In the genomic region with DNA sequence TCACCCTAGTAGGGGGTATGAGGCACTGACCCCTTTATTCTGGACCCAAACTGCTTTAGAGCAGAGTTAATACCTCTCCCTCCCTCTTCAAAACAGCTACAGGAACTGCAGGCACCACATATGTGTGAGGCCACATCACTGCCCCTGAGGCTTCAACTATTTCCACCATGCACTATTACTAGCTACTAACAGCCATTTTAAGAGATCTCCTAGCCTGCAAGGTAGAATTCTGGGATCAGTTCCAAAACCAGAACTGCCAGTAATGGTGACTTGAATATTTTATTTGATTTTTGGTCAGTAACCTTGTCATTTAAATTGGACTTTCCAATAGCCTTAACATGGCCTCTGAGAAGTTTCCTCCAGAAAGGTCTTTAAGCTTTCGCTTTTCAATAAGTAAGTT, we compare ENCODE assay signal across 19 cellular contexts.
"Had no signal": no experiment of that assay in that cellular context is flagged by ENCODE, and none has a peak within 500 bp of the region (broad histone marks: within the 10 kb centered on the region; RNA-seq: fewer than 3 reads in every experiment).

No MANE protein-coding gene starts in this region.

- H3K36me3 Mint-ChIP-seq: stimulated activated naive B cell treated with anti-CD40 and anti-IgM and Interleukin-4, amounts not matched to agents 10 μg/mL and 1 μg/mL and 100 μg/mL, for 72 hours had no signal

- H3K27me3 Mint-ChIP-seq: stimulated activated naive B cell treated with anti-CD40 and anti-IgM and Interleukin-4, amounts not matched to agents 10 μg/mL and 1 μg/mL and 100 μg/mL, for 72 hours had no signal

- H3K4me3 Mint-ChIP-seq: activated naive CD8-positive, alpha-beta T cell; activated T-helper 17 cell treated with anti-CD3 and anti-CD28 coated beads, Interleukin-2, amount 50 U/mL, for 72 hours; central memory CD8-positive, alpha-beta T cell; nephron; stimulated activated naive B cell treated with anti-CD40 and anti-IgM and Interleukin-4, amounts not matched to agents 10 μg/mL and 1 μg/mL and 100 μg/mL, for 72 hours; T-helper 2 cell treated with Interferon-gamma antibody and Interleukin-4, amounts not matched to agents 5 μg/mL and 100 μg/mL, for 36 hours had no signal

- H3K27ac ChIP-seq: adrenal gland, heart right ventricle, transverse colon, uterus, WERI-Rb-1 had no signal

- H3K4me3 ChIP-seq: adrenal gland, heart right ventricle, transverse colon, uterus had no signal

- H3K27ac Mint-ChIP-seq: activated naive CD8-positive, alpha-beta T cell; activated T-helper 17 cell treated with anti-CD3 and anti-CD28 coated beads, Interleukin-2, amount 50 U/mL, for 72 hours; nephron; stimulated activated naive B cell treated with anti-CD40 and anti-IgM and Interleukin-4, amounts not matched to agents 10 μg/mL and 1 μg/mL and 100 μg/mL, for 72 hours; T-helper 2 cell treated with Interferon-gamma antibody and Interleukin-4, amounts not matched to agents 5 μg/mL and 100 μg/mL, for 36 hours had no signal

- H3K27me3 ChIP-seq: adrenal gland, heart right ventricle, transverse colon, uterus had no signal

- H3K36me3 ChIP-seq: adrenal gland, transverse colon, uterus had no signal

- H3K9me3 Mint-ChIP-seq: activated T-helper 17 cell treated with anti-CD3 and anti-CD28 coated beads, Interleukin-2, amount 50 U/mL, for 72 hours; central memory CD8-positive, alpha-beta T cell; nephron; stimulated activated naive B cell treated with anti-CD40 and anti-IgM and Interleukin-4, amounts not matched to agents 10 μg/mL and 1 μg/mL and 100 μg/mL, for 72 hours; T-helper 2 cell treated with Interferon-gamma antibody and Interleukin-4, amounts not matched to agents 5 μg/mL and 100 μg/mL, for 36 hours had no signal

- H3K9me3 ChIP-seq: adrenal gland, heart right ventricle, transverse colon, uterus had no signal

- DNase-seq: activated CD4-positive, alpha-beta T cell treated with anti-CD3 and anti-CD28 coated beads for 1 hour; activated T-cell treated with anti-CD3 and anti-CD28 coated beads, Interleukin-2, amount 50 U/mL, for 1 hour; adrenal gland; heart right ventricle; islet precursor cell; left cardiac atrium; nucleus accumbens; posterior cingulate gyrus; stimulated activated CD4-positive, alpha-beta T cell treated with anti-CD3 and anti-CD28 coated beads, Interleukin-2, amount 100 ng/mL, for 48 hours; stimulated activated CD8-positive, alpha-beta memory T cell treated with anti-CD3 and anti-CD28 coated beads, Interleukin-4, amount 100 ng/mL, for 48 hours; stimulated activated naive B cell treated with anti-CD40 and anti-IgM and Interleukin-4, amounts not matched to agents 10 μg/mL and 1 μg/mL and 100 μg/mL, for 72 hours; transverse colon; uterus; WERI-Rb-1 had no signal

- H3K4me1 Mint-ChIP-seq: activated T-helper 17 cell treated with anti-CD3 and anti-CD28 coated beads, Interleukin-2, amount 50 U/mL, for 72 hours; central memory CD8-positive, alpha-beta T cell; stimulated activated naive B cell treated with anti-CD40 and anti-IgM and Interleukin-4, amounts not matched to agents 10 μg/mL and 1 μg/mL and 100 μg/mL, for 72 hours had no signal

- ATAC-seq: activated T-helper 17 cell treated with anti-CD3 and anti-CD28 coated beads, Interleukin-2, amount 50 U/mL, for 72 hours; heart right ventricle; left cardiac atrium; stimulated activated naive B cell treated with anti-CD40 and anti-IgM and Interleukin-4, amounts not matched to agents 10 μg/mL and 1 μg/mL and 100 μg/mL, for 72 hours had no signal

- H3K4me1 ChIP-seq: adrenal gland, heart right ventricle, transverse colon, uterus had no signal
